In the genomic region with DNA sequence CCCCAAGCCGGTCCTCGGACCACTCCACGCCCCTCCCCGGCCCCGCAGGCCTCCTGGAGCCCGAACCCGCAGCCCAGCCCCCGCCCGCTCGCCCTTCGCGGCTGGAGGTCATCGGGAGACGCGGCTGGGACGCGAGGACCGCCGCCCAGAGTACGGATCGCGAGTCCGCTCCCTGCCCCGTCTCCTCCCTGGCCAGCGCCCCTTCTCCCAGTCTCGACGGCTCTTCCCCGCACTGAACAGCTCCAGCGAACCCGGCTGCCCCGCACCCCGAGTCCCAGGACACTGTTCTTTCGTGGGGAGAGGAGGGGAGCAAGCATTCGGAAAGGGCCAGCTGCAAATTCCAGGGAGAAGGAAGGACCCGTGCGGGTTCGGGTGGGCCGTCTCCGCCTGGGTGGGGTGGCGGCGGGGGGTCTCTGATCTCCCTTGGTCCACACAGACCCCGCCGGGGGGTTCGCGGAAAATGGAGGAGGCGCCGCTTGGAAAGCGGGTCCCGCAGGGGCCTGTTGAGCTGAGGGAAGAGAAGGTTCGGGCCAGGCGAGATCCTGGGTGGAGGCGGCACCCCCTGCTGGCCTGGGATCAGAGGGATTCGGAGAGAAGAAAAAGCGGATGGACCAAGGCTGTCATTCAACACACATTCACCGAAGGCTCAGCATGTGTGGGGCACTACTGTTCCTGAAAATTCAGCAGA, we compare ENCODE assay signal across 8 cellular contexts. TPM values are rescaled to one million over a fixed set of nuclear protein-coding genes. Genes with fewer than 3 reads are reported as not detected.
DNase-seq lines count a peak whose midpoint lies in the region; ATAC-seq and TF ChIP-seq lines count a peak whose summit lies in the region.

No MANE protein-coding gene starts in this region.

- ATAC-seq in esophagus mucosa (peak; percentile 25), GM18870 (IDR thresholded peaks at IDR 0.05; ENCODE audit: unreplicated experiment) (no peak)

- H3K36me3 ChIP-seq in Karpas-422 (ENCODE audit: insufficient read depth, low read length) (no peaks in the 10 kb centered on the region), WERI-Rb-1 (peaks cover 4% of the 10 kb centered on the region; the same call in 1 of the 2 replicates), muscle layer of duodenum (ENCODE audit: control insufficient read depth in 1 of 2, insufficient read depth in 2 of 2, low read length in 2 of 2) (no peaks in the 10 kb centered on the region), vagina (no peaks in the 10 kb centered on the region)

- peaks cover 24% of the 10 kb centered on the region for H3K4me1 ChIP-seq in Karpas-422 (ENCODE audit: low read length)
- H3K4me1 ChIP-seq in muscle layer of duodenum (ENCODE audit: control insufficient read depth in 1 of 2, insufficient read depth in 2 of 2, low read length in 2 of 2), result peaks cover 1 to 32% of the 10 kb centered on the region in 2 donors
- peaks cover 42% of the 10 kb centered on the region for H3K4me1 ChIP-seq in vagina

- H3K4me3 ChIP-seq in Karpas-422 (ENCODE audit: low read length) (peak overlapping the region; percentile 59; the same call in 1 of the 2 replicates), WERI-Rb-1 (ENCODE audit: low read depth, low read length) (peak overlapping the region; percentile 88), muscle layer of duodenum (ENCODE audit: low read depth in 1 of 2, low read length in 2 of 2) (peak overlapping the region; percentile 33 to 73), vagina (peak overlapping the region; percentile 60 to 64)

- TF ChIP-seq CTCF in WERI-Rb-1 (IDR thresholded peaks at IDR 0.05; ENCODE audit: low read depth, low read length) (peak; percentile 82), vagina (IDR thresholded peaks at IDR 0.05) (peak; percentile 30 to 60 (median 57))

- DNase-seq in NCI-H2227 (lab: John Stamatoyannopoulos, UW; ENCODE audit: unreplicated experiment), result peak; percentile 46
- no peak for DNase-seq in NCI-H2227 treated with DMSO at 0.1 percent for 48 hours (lab: John Stamatoyannopoulos, UW)
- DNase-seq in Karpas-422, result no peak
- peak; percentile 90 for DNase-seq in WERI-Rb-1
- DNase-seq in vagina (ENCODE audit: extremely low spot score in 2 of 2), result no peak

- no peak for TF ChIP-seq POLR2A in vagina (IDR thresholded peaks at IDR 0.05)

- H3K27me3 ChIP-seq in Karpas-422 (ENCODE audit: low read length) (no peaks in the 10 kb centered on the region), WERI-Rb-1 (ENCODE audit: insufficient read depth, low read depth, severe bottlenecking) (no peaks in the 10 kb centered on the region), muscle layer of duodenum (ENCODE audit: low read depth, low read length) (peaks cover 10% of the 10 kb centered on the region), vagina (no peaks in the 10 kb centered on the region)

- H3K9me2 ChIP-seq in Karpas-422 (replicated peaks; ENCODE audit: insufficient read depth, low read length), result no peaks in the 10 kb centered on the region

- peak overlapping the region; percentile 66 for H3K4me2 ChIP-seq in Karpas-422 (ENCODE audit: low read depth, low read length, poor library complexity, severe bottlenecking)

- H3K79me2 ChIP-seq in Karpas-422 (ENCODE audit: low read length), result peaks cover 1% of the 10 kb centered on the region

- intact Hi-C loops in vagina (cut with DNase I), result loop anchor here (1.0 kb wide), 1 partner anchor 116 kb away; no protein-coding TSS in a partner anchor

- H4K20me1 ChIP-seq in Karpas-422 (ENCODE audit: insufficient read depth, low read depth, low read length), result no peaks in the 10 kb centered on the region

- H3K9ac ChIP-seq in Karpas-422 (ENCODE audit: low read length), result no peak overlapping the region

- no peak overlapping the region for H3K27ac ChIP-seq in Karpas-422 (ENCODE audit: low read length)
- H3K27ac ChIP-seq in WERI-Rb-1, result peak overlapping the region; percentile 79
- H3K27ac ChIP-seq in muscle layer of duodenum (ENCODE audit: low read length), result no peak overlapping the region
- H3K27ac ChIP-seq in vagina, result peak overlapping the region; percentile 80

- no peak overlapping the region for H2AFZ ChIP-seq in Karpas-422 (ENCODE audit: low read length)

- H3K9me3 ChIP-seq in Karpas-422 (ENCODE audit: low read length) (no peaks in the 10 kb centered on the region), WERI-Rb-1 (ENCODE audit: severe bottlenecking) (no peaks in the 10 kb centered on the region), muscle layer of duodenum (ENCODE audit: control insufficient read depth in 1 of 2, low read length in 2 of 2) (no peaks in the 10 kb centered on the region), vagina (no peaks in the 10 kb centered on the region)

RNA-seq across cellular contexts. Expression of gene RTN4RL1, which starts 0.6 kb away (rescaled TPM):
- total RNA-seq in Karpas-422 (2014; rRNA removed; shearing (Covaris generic); ENCODE audit: low replicate concordance), result 0.11 and 0.30 TPM in 2 replicates
- total RNA-seq in esophagus mucosa, result 1.2 TPM
- total RNA-seq in vagina, result 3.7 TPM

RNA-seq across cellular contexts. Expression of gene DPH1, which starts 4.2 kb away (rescaled TPM):
- 37.5 and 41.9 TPM in 2 replicates for total RNA-seq in Karpas-422 (2014; rRNA removed; shearing (Covaris generic); ENCODE audit: low replicate concordance)
- total RNA-seq in esophagus mucosa (29.1 TPM), vagina (43.0 TPM)

RNA-seq across cellular contexts. Expression of gene OVCA2, which starts 16.1 kb away (rescaled TPM):
- 49.1 and 50.2 TPM in 2 replicates for total RNA-seq in Karpas-422 (2014; rRNA removed; shearing (Covaris generic); ENCODE audit: low replicate concordance)
- total RNA-seq in esophagus mucosa (32.3 TPM), vagina (24.3 TPM)

RNA-seq across cellular contexts. Expression of gene HIC1, which starts 29.1 kb away (rescaled TPM):
- total RNA-seq in Karpas-422 (2014; rRNA removed; shearing (Covaris generic); ENCODE audit: low replicate concordance), result 3.2 and 13.9 TPM in 2 replicates
- 2.3 TPM for total RNA-seq in esophagus mucosa
- total RNA-seq in vagina, result 33.1 TPM

Comparison
In these comparisons a context has a peak if more than half of its experiments do, and no peak if none do; other contexts are left out.
1. DNase-seq: peak in NCI-H2227 (single experiment) and WERI-Rb-1 (single experiment); none in NCI-H2227 treated with DMSO at 0.1 percent for 48 hours (single experiment), Karpas-422 (single experiment) and vagina (0 of 2).
2. H3K27ac ChIP-seq: peak in WERI-Rb-1 (single experiment) and vagina (single experiment); none in Karpas-422 (single experiment) and muscle layer of duodenum (single experiment).
3. Peak in every context shown above with its lines, with median percentiles within 50 percentile points of each other: H3K4me3 ChIP-seq.